ENCODE assay signal across 8 cellular contexts in genomic region chr2:227324671-227325055, GRCh38. TPM values are rescaled to one million over a fixed set of nuclear protein-coding genes. Genes with fewer than 3 reads are reported as not detected.
DNase-seq lines count a peak whose midpoint lies in the region; ATAC-seq and TF ChIP-seq lines count a peak whose summit lies in the region.

No MANE protein-coding gene starts in this region.

- peak overlapping the region; percentile 89 for H3K27ac ChIP-seq in HCT116 (ENCODE audit: low read depth, low read length)
- H3K27ac ChIP-seq in esophagus squamous epithelium = peak overlapping the region; percentile 90 to 97 (median 92)

- CTCF ChIA-PET in HCT116 (lab: Charles Lee) = no interaction called here

- DNase-seq in GM03348 (ENCODE audit: low spot score) (peak; percentile 59), HCT116 (ENCODE audit: low read depth, low spot score) (peak; percentile 16), esophagus squamous epithelium (lab: John Stamatoyannopoulos, UW) (no peak), neural crest cell (ENCODE audit: low read depth, low spot score) (peak; percentile 3), islet precursor cell (no peak), NCI-H1105 (lab: John Stamatoyannopoulos, UW) (no peak), foreskin melanocyte (no peak)

- peak overlapping the region; percentile 90 for H3K9ac ChIP-seq in HCT116 (ENCODE audit: low read length)

- no peak for TF ChIP-seq POLR2A in HCT116 (IDR thresholded peaks at IDR 0.05; ENCODE audit: borderline replicate concordance, extremely low read depth, insufficient read depth, insufficient read length)
- no peak for TF ChIP-seq POLR2A in esophagus squamous epithelium (IDR thresholded peaks at IDR 0.05)

- intact Hi-C loops in HCT116 (cut with micrococcal nuclease) = no loop called here
- intact Hi-C loops in esophagus squamous epithelium (cut with DNase I) = no loop called here

- peak; percentile 54 for ATAC-seq in HCT116
- peak; percentile 32 for ATAC-seq in SK-N-SH treated with all-trans-retinoic acid at 6 μM for 48 hours

- H3K27me3 ChIP-seq in HCT116 (ENCODE audit: insufficient read depth, low read length) (no peaks in the 10 kb centered on the region), esophagus squamous epithelium (no peaks in the 10 kb centered on the region)

- H3K4me2 ChIP-seq in HCT116 (ENCODE audit: low read length) = peak overlapping the region; percentile 95

- H3K36me3 Mint-ChIP-seq in neural crest cell (ENCODE audit: low read depth) = peaks cover 22% of the 10 kb centered on the region

- H3K4me1 ChIP-seq in HCT116 (ENCODE audit: control insufficient read depth in 1 of 2, insufficient read depth in 2 of 2, low read length in 2 of 2) (peaks cover 5 to 24% of the 10 kb centered on the region in 2 experiments; a peak in 3 of 4 replicates), esophagus squamous epithelium (peaks cover 0 to 31% (median 5%) of the 10 kb centered on the region in 3 donors)

- H3K9me3 ChIP-seq in HCT116 (ENCODE audit: control insufficient read depth in 1 of 2, insufficient read depth in 1 of 2, low read depth in 1 of 2, low read length in 2 of 2) = no peaks in the 10 kb centered on the region
- H3K9me3 ChIP-seq in esophagus squamous epithelium = no peaks in the 10 kb centered on the region

- TF ChIP-seq RAD21 in HCT116 (IDR thresholded peaks at IDR 0.05; ENCODE audit: low read depth) = no peak

- H3K27ac Mint-ChIP-seq in neural crest cell (ENCODE audit: unreplicated experiment) = peak overlapping the region; percentile 93

- TSS peak; percentile 91 for BruUV-seq in HCT116 (replicated peaks; lab: Mats Ljungman, UMichigan)

- POLR2A ChIA-PET in HCT116 (lab: Charles Lee) = no interaction called here

- H4K20me1 ChIP-seq in HCT116 (ENCODE audit: insufficient read depth) = no peaks in the 10 kb centered on the region

- H3K4me3 Mint-ChIP-seq in neural crest cell = peak overlapping the region; percentile 97

- H3K79me2 ChIP-seq in HCT116 (ENCODE audit: insufficient read depth, low read length) = peaks cover 46% of the 10 kb centered on the region

- RAD21 ChIA-PET in HCT116 (lab: Charles Lee; ENCODE audit: low non-redundant PET in 1 of 2, low total read pairs in 2 of 2, uncharacterized antibody in 2 of 2, unreplicated experiment in 2 of 2) = no interaction called here

- peaks cover 42% of the 10 kb centered on the region for H3K4me1 Mint-ChIP-seq in neural crest cell

- no peaks in the 10 kb centered on the region for H3K9me2 ChIP-seq in HCT116 (ENCODE audit: insufficient read depth)

- TF ChIP-seq CTCF in HCT116 (IDR thresholded peaks at IDR 0.05 in 2 of 3, conservative IDR thresholded peaks at IDR 0.05 in 1 of 3; ENCODE audit: borderline replicate concordance in 1 of 3, insufficient read depth in 1 of 3, low read depth in 2 of 3, low read length in 2 of 3) (no peak), esophagus squamous epithelium (IDR thresholded peaks at IDR 0.05) (no peak), neural crest cell (conservative IDR thresholded peaks at IDR 0.05) (no peak)

- 12 to 13% methylated on average over 6 of the region's 6 CpGs for WGBS in esophagus squamous epithelium, 2 donors

- H3K36me3 ChIP-seq in HCT116 (ENCODE audit: control insufficient read depth in 1 of 2, insufficient read depth in 2 of 2, low read length in 2 of 2) (no peaks in the 10 kb centered on the region; a peak in 1 of 4 replicates), esophagus squamous epithelium (peaks cover 0 to 12% (median 0%) of the 10 kb centered on the region in 3 donors)

- H3K4me3 ChIP-seq in HCT116 (replicated peaks in 1 of 2; ENCODE audit: low read depth in 1 of 2, low read length in 2 of 2) = peak overlapping the region; percentile 78 to 89
- peak overlapping the region; percentile 63 to 92 (median 84) for H3K4me3 ChIP-seq in esophagus squamous epithelium

- peak overlapping the region; percentile 93 for H2AFZ ChIP-seq in HCT116 (ENCODE audit: low read depth, low read length, poor library complexity, severe bottlenecking)

- H3K27me3 Mint-ChIP-seq in neural crest cell (ENCODE audit: low read depth) = peaks cover 4% of the 10 kb centered on the region

- peaks cover 16% of the 10 kb centered on the region for H3K9me3 Mint-ChIP-seq in neural crest cell

TF ChIP-seq in HCT116, 20 proteins besides CTCF, POLR2A, EP300 and RAD21 (continues in another document):
- TF ChIP-seq CEBPB (IDR thresholded peaks at IDR 0.05; ENCODE audit: low read depth) = no peak
- no peak for TF ChIP-seq SIN3A (IDR thresholded peaks at IDR 0.05; ENCODE audit: low read depth)
- no peak for TF ChIP-seq YY1 (IDR thresholded peaks at IDR 0.05; ENCODE audit: extremely low read depth, insufficient replicate concordance, low read depth, low read length)
- TF ChIP-seq POLR2AphosphoS5 (IDR thresholded peaks at IDR 0.05; ENCODE audit: low read depth, low read length) = no peak
- TF ChIP-seq EZH2 (IDR thresholded peaks at IDR 0.05) = no peak
- TF ChIP-seq FOSL1 (IDR thresholded peaks at IDR 0.05; ENCODE audit: low read depth) = no peak
- TF ChIP-seq ELF1 (IDR thresholded peaks at IDR 0.05; ENCODE audit: borderline replicate concordance, low read depth) = no peak
- TF ChIP-seq CBX3 (IDR thresholded peaks at IDR 0.05; ENCODE audit: low read depth) = no peak
- TF ChIP-seq MAX (IDR thresholded peaks at IDR 0.05) = no peak
- TF ChIP-seq ZNF274 (IDR thresholded peaks at IDR 0.05; ENCODE audit: low read depth, low read length) = no peak
- no peak for TF ChIP-seq TCF7L2 (IDR thresholded peaks at IDR 0.05; ENCODE audit: borderline replicate concordance, extremely low read depth, insufficient read depth, insufficient read length)
- TF ChIP-seq SRF (IDR thresholded peaks at IDR 0.05; ENCODE audit: low read depth) = no peak
- TF ChIP-seq SP1 (IDR thresholded peaks at IDR 0.05; ENCODE audit: low read depth) = no peak
- TF ChIP-seq EZH2phosphoT487 (IDR thresholded peaks at IDR 0.05; ENCODE audit: borderline replicate concordance) = no peak

TF ChIP-seq in SK-N-SH treated with all-trans-retinoic acid at 6 μM for 48 hours, 23 proteins besides CTCF, POLR2A, EP300 and RAD21:
- no peak for TF ChIP-seq TOX (CRISPR knock-in tag; IDR thresholded peaks at IDR 0.05; ENCODE audit: borderline replicate concordance)

RNA-seq across cellular contexts. Expression of gene MFF, which starts 0.4 kb away (rescaled TPM):
- total RNA-seq in HCT116 (2021; ENCODE audit: unreplicated experiment) (68.2 TPM), esophagus squamous epithelium (10 to 100 TPM; 66.8 to 91.0 (median 84.8) TPM), neural crest cell (84.1 and 94.2 TPM in 2 replicates)
- polyA plus RNA-seq in HCT116 (2012) = 40.0 and 50.3 TPM in 2 replicates

RNA-seq across cellular contexts. Expression of gene TM4SF20, which starts 54.4 kb away (rescaled TPM):
- total RNA-seq in HCT116 (2021; ENCODE audit: unreplicated experiment) (not detected), esophagus squamous epithelium (not detected), neural crest cell (not detected in 2 replicates)
- not detected in 2 replicates for polyA plus RNA-seq in HCT116 (2012)

Comparison
In these comparisons a context has a peak if more than half of its experiments do, and no peak if none do; other contexts are left out.
1. DNase-seq: peak in GM03348 (single experiment), HCT116 (single experiment) and neural crest cell (single experiment); none in esophagus squamous epithelium (single experiment), islet precursor cell (single experiment), NCI-H1105 (single experiment) and foreskin melanocyte (single experiment).